Comparison of ENCODE assay signal across 14 cellular contexts in the genomic region with DNA sequence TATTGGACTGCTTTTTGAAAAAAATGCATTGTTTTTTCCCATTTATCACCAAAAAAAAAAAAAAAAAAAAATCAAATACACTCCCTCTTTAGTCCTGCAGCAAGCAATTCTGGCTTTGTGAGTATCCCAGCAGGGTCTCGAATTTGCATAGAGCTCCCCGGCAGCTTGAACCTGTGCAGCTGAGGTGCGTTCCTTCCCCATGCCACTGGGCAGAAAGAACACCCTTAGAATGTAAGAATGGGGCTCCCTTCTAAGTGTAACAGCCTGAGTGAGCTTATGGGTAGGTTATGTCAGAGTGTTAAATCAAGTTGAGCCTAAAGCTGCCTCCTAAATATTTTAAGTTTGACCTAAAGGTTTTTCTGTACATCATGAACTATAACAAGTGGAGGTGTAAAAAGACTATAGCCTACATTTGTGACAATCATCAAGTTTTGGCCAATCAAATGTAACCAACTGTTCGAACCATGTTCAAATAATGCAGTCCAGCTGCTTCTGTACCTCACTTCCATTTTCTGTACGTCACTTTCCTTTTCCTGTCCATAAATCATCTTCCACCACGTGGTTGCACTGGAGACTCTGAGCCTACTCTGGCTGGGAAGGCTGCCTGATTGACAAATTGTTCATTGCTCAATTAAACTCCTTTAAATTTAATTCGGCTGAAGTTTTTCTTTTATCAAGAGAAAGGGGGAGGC.
DNase-seq lines count a peak whose midpoint lies in the region; ATAC-seq and TF ChIP-seq lines count a peak whose summit lies in the region.
"Had no signal": no experiment of that assay in that cellular context is flagged by ENCODE, and none has a peak within 500 bp of the region (broad histone marks: within the 10 kb centered on the region; RNA-seq: fewer than 3 reads in every experiment).

No MANE protein-coding gene starts in this region.

- H3K27me3 ChIP-seq in HCT116 (ENCODE audit: insufficient read depth, low read length) (no peaks in the 10 kb centered on the region), left ventricle myocardium inferior (ENCODE audit: low read depth) (no peaks in the 10 kb centered on the region), upper lobe of right lung (no peaks in the 10 kb centered on the region), transverse colon (no peaks in the 10 kb centered on the region)
- H3K27me3 ChIP-seq: thyroid gland had no signal

- no peaks in the 10 kb centered on the region for H3K4me1 ChIP-seq in HCT116 (ENCODE audit: control insufficient read depth in 1 of 2, insufficient read depth in 2 of 2, low read length in 2 of 2)
- peaks cover 9% of the 10 kb centered on the region for H3K4me1 ChIP-seq in OCI-LY7 (ENCODE audit: insufficient read depth, low read length, poor library complexity, severe bottlenecking)
- H3K4me1 ChIP-seq in left ventricle myocardium inferior = no peaks in the 10 kb centered on the region
- H3K4me1 ChIP-seq in upper lobe of right lung = no peaks in the 10 kb centered on the region
- no peaks in the 10 kb centered on the region for H3K4me1 ChIP-seq in transverse colon
- H3K4me1 ChIP-seq: thyroid gland had no signal

- RAD21 ChIA-PET in HCT116 (lab: Charles Lee; ENCODE audit: low non-redundant PET in 1 of 2, low total read pairs in 2 of 2, uncharacterized antibody in 2 of 2, unreplicated experiment in 2 of 2) = no interaction called here

- TF ChIP-seq EP300 in transverse colon (IDR thresholded peaks at IDR 0.05; ENCODE audit: low read depth) = no peak

- H2AFZ ChIP-seq in HCT116 (ENCODE audit: low read depth, low read length, poor library complexity, severe bottlenecking) (no peak overlapping the region), OCI-LY7 (ENCODE audit: low read length) (peak overlapping the region; percentile 31; the same call in 1 of the 2 replicates)

- no peak overlapping the region for H3K9ac ChIP-seq in HCT116 (ENCODE audit: low read length)

- H3K36me3 ChIP-seq in HCT116 (ENCODE audit: control insufficient read depth in 1 of 2, insufficient read depth in 2 of 2, low read length in 2 of 2) = no peaks in the 10 kb centered on the region
- no peaks in the 10 kb centered on the region for H3K36me3 ChIP-seq in OCI-LY7 (ENCODE audit: insufficient read depth, low read length)
- H3K36me3 ChIP-seq in left ventricle myocardium inferior = no peaks in the 10 kb centered on the region
- H3K36me3 ChIP-seq in upper lobe of right lung = no peaks in the 10 kb centered on the region
- no peaks in the 10 kb centered on the region for H3K36me3 ChIP-seq in transverse colon
- H3K36me3 ChIP-seq: thyroid gland had no signal

- H3K4me3 ChIP-seq in HCT116 (replicated peaks in 1 of 2; ENCODE audit: low read depth in 1 of 2, low read length in 2 of 2) (no peak overlapping the region), OCI-LY7 (ENCODE audit: low read depth, low read length, poor library complexity, severe bottlenecking) (no peak overlapping the region), fibroblast of the aortic adventitia (ENCODE audit: low read depth, low read length) (no peak overlapping the region), left ventricle myocardium inferior (no peak overlapping the region), upper lobe of right lung (no peak overlapping the region), transverse colon (no peak overlapping the region)
- H3K4me3 ChIP-seq: thyroid gland had no signal

- 48 to 60% methylated on average over 6 to 7 of the region's 7 CpGs for WGBS in transverse colon (ENCODE audit: low coverage in 1 of 2), 2 donors

- no peak for TF ChIP-seq RAD21 in HCT116 (IDR thresholded peaks at IDR 0.05; ENCODE audit: low read depth)

- H3K79me2 ChIP-seq in HCT116 (ENCODE audit: insufficient read depth, low read length) = no peaks in the 10 kb centered on the region
- H3K79me2 ChIP-seq in OCI-LY7 (ENCODE audit: insufficient read depth, low read depth, low read length) = no peaks in the 10 kb centered on the region

- H4K20me1 ChIP-seq in HCT116 (ENCODE audit: insufficient read depth) (no peaks in the 10 kb centered on the region), OCI-LY7 (ENCODE audit: insufficient read depth, low read length) (no peaks in the 10 kb centered on the region)

- ATAC-seq in HCT116 (no peak), upper lobe of right lung (no peak)

- H3K9me3 ChIP-seq in HCT116 (ENCODE audit: control insufficient read depth in 1 of 2, insufficient read depth in 1 of 2, low read depth in 1 of 2, low read length in 2 of 2) (no peaks in the 10 kb centered on the region), OCI-LY7 (ENCODE audit: low read length) (no peaks in the 10 kb centered on the region), left ventricle myocardium inferior (replicated peaks) (no peaks in the 10 kb centered on the region), upper lobe of right lung (no peaks in the 10 kb centered on the region), transverse colon (no peaks in the 10 kb centered on the region)
- H3K9me3 ChIP-seq: Caco-2, thyroid gland had no signal

- no peak for TF ChIP-seq CTCF in HCT116 (IDR thresholded peaks at IDR 0.05 in 2 of 3, conservative IDR thresholded peaks at IDR 0.05 in 1 of 3; ENCODE audit: borderline replicate concordance in 1 of 3, insufficient read depth in 1 of 3, low read depth in 2 of 3, low read length in 2 of 3)
- no peak for TF ChIP-seq CTCF in OCI-LY7 (conservative IDR thresholded peaks at IDR 0.05; ENCODE audit: low read length)
- TF ChIP-seq CTCF in fibroblast of the aortic adventitia (IDR thresholded peaks at IDR 0.05; ENCODE audit: insufficient read depth, low read length) = no peak
- TF ChIP-seq CTCF in left ventricle myocardium inferior (IDR thresholded peaks at IDR 0.05; ENCODE audit: borderline replicate concordance) = no peak
- TF ChIP-seq CTCF in upper lobe of right lung (IDR thresholded peaks at IDR 0.05) = no peak
- TF ChIP-seq CTCF in transverse colon (IDR thresholded peaks at IDR 0.05) = no peak

- DNase-seq in DMS 273 (lab: John Stamatoyannopoulos, UW; ENCODE audit: unreplicated experiment) = peak; percentile 36
- no peak for DNase-seq in DMS 273 treated with DMSO at 0.1 percent for 48 hours (lab: John Stamatoyannopoulos, UW)
- DNase-seq in HCT116 (ENCODE audit: low read depth, low spot score) = no peak
- peak; percentile 21 for DNase-seq in OCI-LY7 (ENCODE audit: low spot score)
- DNase-seq in fibroblast of the aortic adventitia (ENCODE audit: low read depth) = peak; percentile 31
- DNase-seq in left ventricle myocardium inferior = no peak
- no peak for DNase-seq in upper lobe of right lung
- no peak for DNase-seq in transverse colon
- DNase-seq: Caco-2, NCI-H187 treated with DMSO at 0.1 percent for 48 hours, occipital lobe, T-helper 9 cell, thyroid gland had no signal

- H3K4me2 ChIP-seq in HCT116 (ENCODE audit: low read length) = no peak overlapping the region
- H3K4me2 ChIP-seq in OCI-LY7 (ENCODE audit: low read length) = peak overlapping the region; percentile 18; the same call in 1 of the 2 replicates

- POLR2A ChIA-PET in HCT116 (lab: Charles Lee) = no interaction called here
- POLR2A ChIA-PET in OCI-LY7 (lab: Charles Lee) = interaction anchor here (0.6 to 1.5 kb wide), 7 partner anchors 10 to 1301 kb away, joined by 3 to 8 read pairs (median 3); no protein-coding TSS in a partner anchor

- CTCF ChIA-PET in HCT116 (lab: Charles Lee) = no interaction called here
- CTCF ChIA-PET in OCI-LY7 (lab: Charles Lee; ENCODE audit: unreplicated experiment) = no interaction called here

- H3K27ac ChIP-seq in HCT116 (ENCODE audit: low read depth, low read length) = no peak overlapping the region
- H3K27ac ChIP-seq in OCI-LY7 (ENCODE audit: low read depth, low read length, poor library complexity, severe bottlenecking) = no peak overlapping the region
- no peak overlapping the region for H3K27ac ChIP-seq in left ventricle myocardium inferior (replicated peaks)
- no peak overlapping the region for H3K27ac ChIP-seq in upper lobe of right lung
- no peak overlapping the region for H3K27ac ChIP-seq in transverse colon
- H3K27ac ChIP-seq: 22Rv1, thyroid gland had no signal

- intact Hi-C loops in HCT116 (cut with micrococcal nuclease) = no loop called here
- intact Hi-C loops in OCI-LY7 (cut with micrococcal nuclease; ENCODE audit: unreplicated experiment) = no loop called here
- intact Hi-C loops in left ventricle myocardium inferior (cut with micrococcal nuclease) = no loop called here
- intact Hi-C loops in upper lobe of right lung (cut with DNase I) = no loop called here
- intact Hi-C loops in transverse colon (cut with DNase I; ENCODE audit: low total_unique reads) = no loop called here

- BruUV-seq in HCT116 (replicated peaks; lab: Mats Ljungman, UMichigan) = no TSS peak
- BruUV-seq in OCI-LY7 (replicated peaks; lab: Mats Ljungman, UMichigan) = no TSS peak

- in situ Hi-C loops in transverse colon (cut with MboI; ENCODE audit: low pct_ligation_motif_present in 1 of 4, low pct_unique_long_range_greater_than_20kb in 1 of 4, low sequenced_read_pairs in 3 of 4) = no loop called here

- no peaks in the 10 kb centered on the region for H3K9me2 ChIP-seq in HCT116 (ENCODE audit: insufficient read depth)
- no peaks in the 10 kb centered on the region for H3K9me2 ChIP-seq in OCI-LY7 (ENCODE audit: insufficient read depth, low read length)

- no peak for TF ChIP-seq POLR2A in HCT116 (IDR thresholded peaks at IDR 0.05; ENCODE audit: borderline replicate concordance, extremely low read depth, insufficient read depth, insufficient read length)
- TF ChIP-seq POLR2A in transverse colon (IDR thresholded peaks at IDR 0.05) = no peak

TF ChIP-seq in HCT116, 20 proteins besides CTCF, POLR2A, EP300 and RAD21:
- no peak for TF ChIP-seq CEBPB (IDR thresholded peaks at IDR 0.05; ENCODE audit: low read depth)
- TF ChIP-seq, protein P1, sequence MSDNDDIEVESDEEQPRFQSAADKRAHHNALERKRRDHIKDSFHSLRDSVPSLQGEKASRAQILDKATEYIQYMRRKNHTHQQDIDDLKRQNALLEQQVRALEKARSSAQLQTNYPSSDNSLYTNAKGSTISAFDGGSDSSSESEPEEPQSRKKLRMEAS (IDR thresholded peaks at IDR 0.05) = 0 out of 2 replicates have a peak, but pooled peaks have one; percentile 14

Comparison
In these comparisons a context has a peak if more than half of its experiments do, and no peak if none do; other contexts are left out.
1. DNase-seq: peak in DMS 273 (single experiment), OCI-LY7 (single experiment) and fibroblast of the aortic adventitia (single experiment); none in DMS 273 treated with DMSO at 0.1 percent for 48 hours (single experiment), HCT116 (single experiment), left ventricle myocardium inferior (single experiment), upper lobe of right lung (single experiment) and transverse colon (single experiment).